2 cellular contexts compared by ENCODE assay signal in genomic region chr2:28160986-28161425, GRCh38.
TF ChIP-seq lines count a peak whose summit lies in the region.

No MANE protein-coding gene starts in this region.

TF ChIP-seq in A549, 52 proteins besides CTCF, POLR2A, EP300 and RAD21 (continued from another document):
- TF ChIP-seq RFX5 (IDR thresholded peaks at IDR 0.05) (no peak), NFE2L2 (conservative IDR thresholded peaks at IDR 0.05; ENCODE audit: low read length) (no peak), FOSL2 (IDR thresholded peaks at IDR 0.05) (no peak), FOSL2 (CRISPR knock-in tag; IDR thresholded peaks at IDR 0.05) (0 out of 2 replicates have a peak, but pooled peaks have one; percentile 43), MAFK (IDR thresholded peaks at IDR 0.05; ENCODE audit: partially characterized antibody) (peak; percentile 47), CEBPB (IDR thresholded peaks at IDR 0.05) (peak; percentile 78 to 89; a peak in 3 of 4 replicates), BCL3 (IDR thresholded peaks at IDR 0.05) (0 out of 3 replicates have a peak, but pooled peaks have one; percentile 47), GATA3 (IDR thresholded peaks at IDR 0.05; ENCODE audit: borderline replicate concordance) (peak; percentile 76; the same call in 1 of the 2 replicates), MAX (IDR thresholded peaks at IDR 0.05) (peak; percentile 77), HOXA7 (CRISPR knock-in tag; IDR thresholded peaks at IDR 0.05) (0 out of 2 replicates have a peak, but pooled peaks have one; percentile 28), SMC3 (IDR thresholded peaks at IDR 0.05) (peak; percentile 32; the same call in 2 of the 3 replicates), ATOH8 (CRISPR knock-in tag; IDR thresholded peaks at IDR 0.05; ENCODE audit: low read depth) (no peak), HOXB13 (CRISPR knock-in tag; IDR thresholded peaks at IDR 0.05; ENCODE audit: low read depth) (peak; percentile 57; the same call in 1 of the 2 replicates), JUNB (IDR thresholded peaks at IDR 0.05) (peak; percentile 70)

TF ChIP-seq in IMR-90, 13 proteins besides CTCF, POLR2A, EP300 and RAD21 (continued from another document):
- TF ChIP-seq BHLHE40 (IDR thresholded peaks at IDR 0.05; ENCODE audit: low read depth, low read length) (peak; percentile 61; the same call in 1 of the 2 replicates), RCOR1 (IDR thresholded peaks at IDR 0.05; ENCODE audit: insufficient replicate concordance, low read length) (no peak)
TF ChIP-seq in IMR-90: peak in this region for 2.
